Comparison of ENCODE assay signal across 17 cellular contexts in the genomic region with DNA sequence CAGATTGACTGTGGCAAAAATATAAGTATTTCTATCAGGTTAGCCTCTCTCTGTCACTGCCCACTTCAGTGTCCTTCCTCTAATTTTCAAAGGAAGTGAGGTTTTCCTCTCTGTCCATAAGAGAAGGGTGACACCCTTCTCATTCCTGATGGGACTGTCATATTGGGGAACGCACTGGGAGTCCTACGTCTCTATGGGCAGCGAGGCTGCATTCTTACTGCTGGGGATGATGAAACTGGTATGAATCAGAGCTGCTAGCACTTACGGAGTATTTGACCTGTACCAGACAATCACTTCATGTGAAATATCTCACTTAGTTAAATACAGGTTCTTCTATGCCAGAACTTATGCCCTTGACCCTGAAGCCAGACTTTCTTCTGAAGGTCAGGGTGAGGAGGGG.
DNase-seq lines count a peak whose midpoint lies in the region; TF ChIP-seq lines count a peak whose summit lies in the region.
"Had no signal": no experiment of that assay in that cellular context is flagged by ENCODE, and none has a peak within 500 bp of the region (broad histone marks: within the 10 kb centered on the region; RNA-seq: fewer than 3 reads in every experiment).

No MANE protein-coding gene starts in this region.

- no peaks in the 10 kb centered on the region for H3K79me2 ChIP-seq in mammary epithelial cell (ENCODE audit: insufficient read depth, low read length)

- no peak overlapping the region for H3K9ac ChIP-seq in mammary epithelial cell (ENCODE audit: insufficient read depth, low read length)

- H3K36me3 ChIP-seq in mammary epithelial cell (ENCODE audit: insufficient read depth, low read length) (no peaks in the 10 kb centered on the region), H7 (replicated peaks; ENCODE audit: control insufficient read depth, insufficient read depth, low read length) (no peaks in the 10 kb centered on the region)
- H3K36me3 ChIP-seq: heart left ventricle, upper lobe of right lung had no signal

- BruUV-seq in mammary epithelial cell (replicated peaks; lab: Mats Ljungman, UMichigan) = no TSS peak

- H3K9me3 ChIP-seq in mammary epithelial cell (replicated peaks; ENCODE audit: insufficient read depth, low read length) = no peaks in the 10 kb centered on the region
- H3K9me3 ChIP-seq: heart left ventricle, upper lobe of right lung had no signal

- H3K27ac ChIP-seq in mammary epithelial cell (ENCODE audit: insufficient read depth, low read depth, low read length) = no peak overlapping the region
- H3K27ac ChIP-seq: coronary artery, heart left ventricle, upper lobe of right lung had no signal

- TF ChIP-seq CTCF in AG09309 (IDR thresholded peaks at IDR 0.05; ENCODE audit: control insufficient read depth, insufficient read depth, low read depth, low read length, missing control alignments) = no peak
- TF ChIP-seq CTCF in mammary epithelial cell (conservative IDR thresholded peaks at IDR 0.05 in 1 of 2, IDR thresholded peaks at IDR 0.05 in 1 of 2; ENCODE audit: extremely low read depth in 1 of 2, insufficient read depth in 1 of 2, low read depth in 1 of 2, low read length in 2 of 2) = no peak

- in situ Hi-C loops in mammary epithelial cell (cut with MboI; ENCODE audit: low sequenced_read_pairs in 2 of 2) = no loop called here

- WGBS in mammary epithelial cell (ENCODE audit: low coverage, missing lambda C conversion rate) = 84% methylated on average over 4 of the region's 4 CpGs

- no peak overlapping the region for H3K4me2 ChIP-seq in mammary epithelial cell (ENCODE audit: insufficient read depth, low read depth, low read length)

- H3K27me3 ChIP-seq in mammary epithelial cell (ENCODE audit: insufficient read depth, low read length) (no peaks in the 10 kb centered on the region), H7 (ENCODE audit: control insufficient read depth, insufficient read depth, low read length) (no peaks in the 10 kb centered on the region)
- H3K27me3 ChIP-seq: heart left ventricle, upper lobe of right lung had no signal

- no peak overlapping the region for H2AFZ ChIP-seq in mammary epithelial cell (ENCODE audit: low read depth, low read length)

- no peaks in the 10 kb centered on the region for H4K20me1 ChIP-seq in mammary epithelial cell (ENCODE audit: insufficient read depth, low read length)

- CTCF ChIA-PET in mammary epithelial cell (lab: Charles Lee; ENCODE audit: low non-redundant PET) = no interaction called here

- dilution Hi-C loops in mammary epithelial cell (cut with HindIII; ENCODE audit: low sequenced_read_pairs) = no loop called here

- intact Hi-C loops in mammary epithelial cell (cut with micrococcal nuclease) = no loop called here
- intact Hi-C loops in posterior vena cava (cut with DNase I) = no loop called here

- no peak overlapping the region for H3K4me3 ChIP-seq in AG09309 (ENCODE audit: control insufficient read depth, low read depth, low read length)
- no peak overlapping the region for H3K4me3 ChIP-seq in mammary epithelial cell (replicated peaks in 1 of 3; ENCODE audit: insufficient read depth in 1 of 3, low read depth in 2 of 3, low read length in 3 of 3)
- H3K4me3 ChIP-seq in H7 (ENCODE audit: insufficient read depth, low read depth, low read length) = no peak overlapping the region
- H3K4me3 ChIP-seq: coronary artery, heart left ventricle, upper lobe of right lung had no signal

- DNase-seq in AG09309 (ENCODE audit: low read depth) (peak; percentile 70), HS-5 (ENCODE audit: low read depth) (peak; percentile 79), mammary epithelial cell (peak; percentile 24), non-pigmented ciliary epithelial cell (ENCODE audit: low read depth) (peak; percentile 71), posterior vena cava (ENCODE audit: low spot score) (no peak), H7 (no peak)
- no peak for DNase-seq in activated naive CD4-positive, alpha-beta T cell treated with anti-CD3 and anti-CD28 coated beads, Interleukin-2, amount 50 U/mL, for 16 hours
- no peak for DNase-seq in activated CD4-positive, alpha-beta T cell treated with anti-CD3 and anti-CD28 coated beads for 4 hours
- DNase-seq: activated CD4-positive, alpha-beta memory T cell treated with anti-CD3 and anti-CD28 coated beads for 36 hours; heart left ventricle; NCI-H1694; NCI-H510A; nucleus accumbens; small intestine; stimulated activated naive CD8-positive, alpha-beta T cell treated with anti-CD3 and anti-CD28 coated beads, Interleukin-15, Interleukin-2, amounts not matched to agents 100 U/mL and 50 U/mL, for 24 hours; upper lobe of right lung had no signal

- H3K4me1 ChIP-seq in mammary epithelial cell (ENCODE audit: insufficient read depth, low read length) = no peaks in the 10 kb centered on the region
- H3K4me1 ChIP-seq: heart left ventricle, upper lobe of right lung had no signal

Comparison
In these comparisons a context has a peak if more than half of its experiments do, and no peak if none do; other contexts are left out.
1. DNase-seq: peak in AG09309 (single experiment), HS-5 (single experiment), mammary epithelial cell (single experiment) and non-pigmented ciliary epithelial cell (single experiment); none in activated naive CD4-positive, alpha-beta T cell treated with anti-CD3 and anti-CD28 coated beads, Interleukin-2, amount 50 U/mL, for 16 hours (single experiment), posterior vena cava (single experiment), H7 (single experiment) and activated CD4-positive, alpha-beta T cell treated with anti-CD3 and anti-CD28 coated beads for 4 hours (0 of 2).